24 cellular contexts compared by ENCODE assay signal in genomic region chr1:22993220-22993795, GRCh38. TPM values are rescaled to one million over a fixed set of nuclear protein-coding genes. Genes with fewer than 3 reads are reported as not detected.
"Had no signal": no experiment of that assay in that cellular context is flagged by ENCODE, and none has a peak within 500 bp of the region (broad histone marks: within the 10 kb centered on the region; RNA-seq: fewer than 3 reads in every experiment).

No MANE protein-coding gene starts in this region.

RNA-seq across cellular contexts. Expression of gene LACTBL1, which starts 20.6 kb away (rescaled TPM):
- total RNA-seq: kidney, left colon, left lung, liver, lower lobe of right lung, mammary epithelial cell, mesothelial cell of epicardium, mononuclear cell, natural killer cell, omental fat pad, ovary, progenitor cell of endocrine pancreas, pulmonary artery endothelial cell, renal cortical epithelial cell, right atrium auricular region, right lobe of liver, skeletal muscle tissue, smooth muscle cell, temporal lobe, tibial nerve, ureter, uterus had no signal
- polyA plus RNA-seq: immature natural killer cell, liver, mammary epithelial cell, ovary, smooth muscle cell, thymus had no signal

RNA-seq across cellular contexts. Expression of gene TEX46, which starts 22.3 kb away (rescaled TPM):
- total RNA-seq: kidney, left colon, left lung, liver, lower lobe of right lung, mammary epithelial cell, mononuclear cell, natural killer cell, omental fat pad, ovary, progenitor cell of endocrine pancreas, pulmonary artery endothelial cell, renal cortical epithelial cell, right atrium auricular region, right lobe of liver, skeletal muscle tissue, smooth muscle cell, temporal lobe, tibial nerve, ureter had no signal
- polyA plus RNA-seq: immature natural killer cell, liver, mammary epithelial cell, ovary, smooth muscle cell had no signal
